In genomic region chr13:111853766-111854165, GRCh38 we compare ENCODE assay signal across 25 cellular contexts.
A peak's percentile ranks its signal among the peaks of the same experiment; 100 is the strongest.
DNase-seq lines count a peak whose midpoint lies in the region; ATAC-seq and TF ChIP-seq lines count a peak whose summit lies in the region.
"Had no signal": no experiment of that assay in that cellular context is flagged by ENCODE, and none has a peak within 500 bp of the region (broad histone marks: within the 10 kb centered on the region; RNA-seq: fewer than 3 reads in every experiment).

No MANE protein-coding gene starts in this region.

- peaks cover 38% of the 10 kb centered on the region for H3K4me1 Mint-ChIP-seq in neural progenitor cell
- H3K4me1 Mint-ChIP-seq: activated naive CD8-positive, alpha-beta T cell treated with anti-CD3 and anti-CD28 coated beads for 36 hours had no signal

- TF ChIP-seq CTCF in neural progenitor cell (IDR thresholded peaks at IDR 0.05) (no peak), GM20000 (IDR thresholded peaks at IDR 0.05; ENCODE audit: extremely low read depth, missing control alignments) (no peak), GM13977 (IDR thresholded peaks at IDR 0.05; ENCODE audit: extremely low read depth, insufficient read depth, missing control alignments) (no peak)

- no peaks in the 10 kb centered on the region for H3K9me3 ChIP-seq in neural progenitor cell (ENCODE audit: low read depth)

- H3K9ac ChIP-seq in neural progenitor cell, result no peak overlapping the region
- H3K9ac ChIP-seq: GM23248 had no signal

- H3K79me2 ChIP-seq in neural progenitor cell (ENCODE audit: low read depth), result no peaks in the 10 kb centered on the region

- no peaks in the 10 kb centered on the region for H3K9me3 Mint-ChIP-seq in neural progenitor cell
- H3K9me3 Mint-ChIP-seq: activated CD8-positive, alpha-beta T cell treated with anti-CD3 and anti-CD28 coated beads for 36 hours; activated naive CD8-positive, alpha-beta T cell treated with anti-CD3 and anti-CD28 coated beads for 36 hours; activated T-helper 1 cell treated with anti-CD3 and anti-CD28 coated beads, Interleukin-12 subunit alpha, Interleukin-12 subunit beta, Interleukin-2, Interleukin-4 antibody, amounts not matched to agents 30 ng/mL and 10 ng/mL and 1 ng/mL, durations not matched to agents 14 hours and 24 hours and 36 hours had no signal

- ATAC-seq in HG03520 (IDR thresholded peaks at IDR 0.05; ENCODE audit: unreplicated experiment), result no peak
- no peak for ATAC-seq in GM18861 (IDR thresholded peaks at IDR 0.05; ENCODE audit: unreplicated experiment)
- ATAC-seq: activated CD8-positive, alpha-beta T cell treated with anti-CD3 and anti-CD28 coated beads for 36 hours; esophagus mucosa; GM12878 had no signal

- H3K36me3 Mint-ChIP-seq in neural progenitor cell, result no peaks in the 10 kb centered on the region
- H3K36me3 Mint-ChIP-seq: activated naive CD8-positive, alpha-beta T cell treated with anti-CD3 and anti-CD28 coated beads for 36 hours had no signal

- no peak overlapping the region for H3K4me3 ChIP-seq in neural progenitor cell
- H3K4me3 ChIP-seq: GM12878, GM23248, lung, smooth muscle cell had no signal

- DNase-seq in NCI-H1092 (lab: John Stamatoyannopoulos, UW), result peak; percentile 98
- peak; percentile 94 to 96 for DNase-seq in NCI-H2081 (lab: John Stamatoyannopoulos, UW)
- peak; percentile 100 for DNase-seq in NCI-H774 (lab: John Stamatoyannopoulos, UW)
- no peak for DNase-seq in neural progenitor cell (ENCODE audit: low spot score)
- no peak for DNase-seq in GM20000 (ENCODE audit: low spot score)
- DNase-seq in GM13977 (ENCODE audit: low spot score), result no peak
- DNase-seq: activated CD8-positive, alpha-beta T cell treated with anti-CD3 and anti-CD28 coated beads for 36 hours; activated naive CD8-positive, alpha-beta T cell treated with anti-CD3 and anti-CD28 coated beads for 36 hours; brain microvascular endothelial cell; Calu3; GDM1; GM23248; KBM-7; NCI-H1048; stimulated activated CD4-positive, alpha-beta T cell treated with anti-CD3 and anti-CD28 coated beads, Interleukin-4, amount 100 ng/mL, for 4 hours; stimulated activated CD8-positive, alpha-beta memory T cell treated with anti-CD3 and anti-CD28 coated beads, Interleukin-4, amount 100 ng/mL, for 48 hours; SW 1271 had no signal

- H3K27me3 ChIP-seq in neural progenitor cell, result no peaks in the 10 kb centered on the region
- H3K27me3 ChIP-seq: brain microvascular endothelial cell had no signal

- H3K27me3 Mint-ChIP-seq in neural progenitor cell (ENCODE audit: insufficient read depth, low read depth), result peaks cover 31% of the 10 kb centered on the region
- H3K27me3 Mint-ChIP-seq: activated CD8-positive, alpha-beta T cell treated with anti-CD3 and anti-CD28 coated beads for 36 hours had no signal

- H3K4me2 ChIP-seq in neural progenitor cell, result no peak overlapping the region
- H3K4me2 ChIP-seq: smooth muscle cell had no signal

- no peak overlapping the region for H3K27ac ChIP-seq in neural progenitor cell
- H3K27ac ChIP-seq: brain microvascular endothelial cell, GM23248, VCaP had no signal

- in situ Hi-C loops in GM13977 (cut with MboI; ENCODE audit: low pct_unique_long_range_greater_than_20kb, low sequenced_read_pairs, unreplicated experiment), result no loop called here

- H3K4me1 ChIP-seq in neural progenitor cell, result no peaks in the 10 kb centered on the region

- H3K4me3 Mint-ChIP-seq in neural progenitor cell, result no peak overlapping the region
- H3K4me3 Mint-ChIP-seq: activated CD8-positive, alpha-beta T cell treated with anti-CD3 and anti-CD28 coated beads for 36 hours; activated naive CD8-positive, alpha-beta T cell treated with anti-CD3 and anti-CD28 coated beads for 36 hours; activated T-helper 1 cell treated with anti-CD3 and anti-CD28 coated beads, Interleukin-12 subunit alpha, Interleukin-12 subunit beta, Interleukin-2, Interleukin-4 antibody, amounts not matched to agents 30 ng/mL and 10 ng/mL and 1 ng/mL, durations not matched to agents 14 hours and 24 hours and 36 hours had no signal

- H4K20me1 ChIP-seq in neural progenitor cell (ENCODE audit: low read depth), result no peaks in the 10 kb centered on the region

- no peak overlapping the region for H2AFZ ChIP-seq in neural progenitor cell (replicated peaks)
- H2AFZ ChIP-seq: GM23248 had no signal

- no peaks in the 10 kb centered on the region for H3F3A ChIP-seq in neural progenitor cell (ENCODE audit: low read depth)

- peak overlapping the region; percentile 4 for H3K27ac Mint-ChIP-seq in neural progenitor cell
- H3K27ac Mint-ChIP-seq: activated CD8-positive, alpha-beta T cell treated with anti-CD3 and anti-CD28 coated beads for 36 hours; activated naive CD8-positive, alpha-beta T cell treated with anti-CD3 and anti-CD28 coated beads for 36 hours; activated T-helper 1 cell treated with anti-CD3 and anti-CD28 coated beads, Interleukin-12 subunit alpha, Interleukin-12 subunit beta, Interleukin-2, Interleukin-4 antibody, amounts not matched to agents 30 ng/mL and 10 ng/mL and 1 ng/mL, durations not matched to agents 14 hours and 24 hours and 36 hours had no signal

- no peaks in the 10 kb centered on the region for H3K36me3 ChIP-seq in neural progenitor cell
- H3K36me3 ChIP-seq: brain microvascular endothelial cell had no signal

Comparison
In these comparisons a context has a peak if more than half of its experiments do, and no peak if none do; other contexts are left out.
1. DNase-seq: peak in NCI-H1092 (single experiment), NCI-H2081 (2 of 2) and NCI-H774 (single experiment); none in neural progenitor cell (single experiment), GM20000 (single experiment) and GM13977 (single experiment).